In the genomic region with DNA sequence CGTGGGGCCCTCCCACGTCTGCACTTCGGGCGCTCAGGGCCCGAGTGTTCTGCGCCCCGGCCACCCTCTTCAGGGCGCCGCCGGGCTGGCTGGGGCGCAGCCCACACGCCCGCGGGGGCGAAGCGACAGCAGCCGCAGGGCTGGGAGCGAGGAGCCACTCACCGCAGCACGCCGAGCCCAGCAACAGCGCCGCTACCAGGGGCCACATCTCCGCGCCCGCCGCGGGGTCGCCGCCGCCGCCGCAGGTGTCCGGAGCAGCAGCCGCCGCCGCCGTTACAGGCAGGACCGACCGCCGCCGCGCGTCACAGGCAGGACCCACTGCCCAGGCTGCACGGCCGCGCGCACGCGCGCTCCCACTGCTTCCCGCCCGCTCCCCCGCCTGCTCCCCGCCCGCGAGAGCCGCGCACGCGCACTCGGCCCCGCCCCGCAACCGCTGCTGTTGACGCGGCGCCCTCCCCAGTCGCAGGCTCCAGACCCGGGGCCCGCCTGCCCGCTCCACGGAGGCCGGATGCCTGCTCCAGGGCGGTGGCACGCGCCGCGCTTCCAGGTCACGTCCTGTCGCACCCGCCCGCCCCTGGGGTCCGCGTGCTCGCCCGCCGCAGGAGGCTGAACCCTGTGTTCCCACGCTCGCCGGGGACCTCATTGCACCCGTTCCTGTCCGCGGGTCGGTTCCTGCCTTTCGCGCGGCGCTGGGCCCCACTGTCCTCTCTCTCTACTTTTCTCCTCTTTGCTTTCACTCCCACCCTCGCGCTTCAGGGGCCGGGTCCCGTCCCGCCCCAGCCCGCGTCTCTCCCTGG, we compare ENCODE assay signal across 8 cellular contexts. TPM values are rescaled to one million over a fixed set of nuclear protein-coding genes. Genes with fewer than 3 reads are reported as not detected.
DNase-seq lines count a peak whose midpoint lies in the region; ATAC-seq and TF ChIP-seq lines count a peak whose summit lies in the region.

A gene (minus strand): TSS at position 331 of the 797 bp plus-strand sequence. CDS start 123 bp downstream, at position 208.

- H3K27ac ChIP-seq in liver (ENCODE audit: low read depth in 1 of 2, low read length in 2 of 2), result peak within 1 kb of the TSS; percentile 91 to 93

- DNase-seq in C1 segment of cervical spinal cord (lab: John Stamatoyannopoulos, UW) (peak; percentile 64 to 98 (median 91)), NCI-H748 treated with DMSO at 0.1 percent for 48 hours (lab: John Stamatoyannopoulos, UW) (peak; percentile 72), dermis microvascular lymphatic vessel endothelial cell (ENCODE audit: low read depth in 2 of 2) (peak; percentile 83 to 95)
- DNase-seq in activated CD4-positive, alpha-beta memory T cell treated with anti-CD3 and anti-CD28 coated beads for 36 hours, result peak; percentile 97
- peak; percentile 96 for DNase-seq in stimulated activated CD4-positive, alpha-beta T cell treated with anti-CD3 and anti-CD28 coated beads, Interleukin-4, amount 100 ng/mL, for 1 hour

- no peaks in the 10 kb centered on the region for H3K27me3 Mint-ChIP-seq in activated CD4-positive, alpha-beta memory T cell treated with anti-CD3 and anti-CD28 coated beads for 36 hours

- intact Hi-C loops in activated CD4-positive, alpha-beta memory T cell treated with anti-CD3 and anti-CD28 coated beads for 36 hours (cut with micrococcal nuclease), result loop anchor here (2.0 to 5.0 kb wide), 2 partner anchors 568 to 731 kb away; a partner anchor contains a TSS

- H3K36me3 Mint-ChIP-seq in activated CD4-positive, alpha-beta memory T cell treated with anti-CD3 and anti-CD28 coated beads for 36 hours, result peaks cover 9% of the 10 kb centered on the region

- H3K36me3 ChIP-seq in liver (ENCODE audit: control insufficient read depth in 4 of 4, insufficient read depth in 3 of 4, low read depth in 1 of 4, low read length in 3 of 4), result no peaks in the 10 kb centered on the region

- H3K4me1 Mint-ChIP-seq in activated CD4-positive, alpha-beta memory T cell treated with anti-CD3 and anti-CD28 coated beads for 36 hours (ENCODE audit: low read depth), result peaks cover 30% of the 10 kb centered on the region

- peak within 1 kb of the TSS; percentile 77 to 91 for H3K9ac ChIP-seq in liver (ENCODE audit: low read depth in 1 of 2, low read length in 2 of 2)

- POLR2A ChIA-PET in activated CD4-positive, alpha-beta memory T cell treated with anti-CD3 and anti-CD28 coated beads for 36 hours (lab: Charles Lee), result interaction anchor here (0.8 to 12.0 kb wide), 9 partner anchors 15 to 205 kb away, joined by 3 to 147 read pairs (median 7); a partner anchor contains a TSS

- H3K9me3 ChIP-seq in liver (ENCODE audit: control insufficient read depth in 4 of 4, low read length in 3 of 4), result no peaks in the 10 kb centered on the region

- peak within 1 kb of the TSS; percentile 76 to 98 (median 86) for H3K4me3 ChIP-seq in liver (ENCODE audit: low read depth in 1 of 3, low read length in 3 of 3)

- no peak for TF ChIP-seq RAD21 in liver (IDR thresholded peaks at IDR 0.05)

- H3K9me3 Mint-ChIP-seq in activated CD4-positive, alpha-beta memory T cell treated with anti-CD3 and anti-CD28 coated beads for 36 hours, result peaks cover 2% of the 10 kb centered on the region

- no peak for TF ChIP-seq CTCF in liver (IDR thresholded peaks at IDR 0.05; ENCODE audit: low read depth, low read length, missing input control)

- H3K4me3 Mint-ChIP-seq in activated CD4-positive, alpha-beta memory T cell treated with anti-CD3 and anti-CD28 coated beads for 36 hours, result peak within 1 kb of the TSS; percentile 93

- peak within 1 kb of the TSS; percentile 95 for H3K27ac Mint-ChIP-seq in activated CD4-positive, alpha-beta memory T cell treated with anti-CD3 and anti-CD28 coated beads for 36 hours

- CTCF ChIA-PET in activated CD4-positive, alpha-beta memory T cell treated with anti-CD3 and anti-CD28 coated beads for 36 hours (lab: Charles Lee), result no interaction called here

- under 1% methylated on average over 106 of the region's 106 CpGs for WGBS in liver

- no peaks in the 10 kb centered on the region for H3K27me3 ChIP-seq in liver (ENCODE audit: control insufficient read depth in 4 of 4, insufficient read depth in 4 of 4, low read length in 3 of 4)

- peak; percentile 56 for ATAC-seq in GM19395 (IDR thresholded peaks at IDR 0.05; ENCODE audit: unreplicated experiment)
- ATAC-seq in HG03558 (IDR thresholded peaks at IDR 0.05; ENCODE audit: extremely low read depth, unreplicated experiment), result peak; percentile 40

- H3K4me1 ChIP-seq in liver (ENCODE audit: control insufficient read depth in 4 of 4, insufficient read depth in 4 of 4, low read length in 3 of 4), result peaks cover 2 to 18% (median 15%) of the 10 kb centered on the region in 4 donors

TF ChIP-seq in liver, 16 proteins besides CTCF, POLR2A, EP300 and RAD21:
- TF ChIP-seq GABPA (IDR thresholded peaks at IDR 0.05 in 1 of 2, conservative IDR thresholded peaks at IDR 0.05 in 1 of 2) (no peak), HNF4G (IDR thresholded peaks at IDR 0.05) (no peak), SP1 (IDR thresholded peaks at IDR 0.05) (no peak), NR2F2 (IDR thresholded peaks at IDR 0.05) (no peak), FOXA2 (IDR thresholded peaks at IDR 0.05) (no peak), TAF1 (conservative IDR thresholded peaks at IDR 0.05) (no peak), YY1 (IDR thresholded peaks at IDR 0.05) (no peak), RXRA (IDR thresholded peaks at IDR 0.05) (no peak), HNF4A (conservative IDR thresholded peaks at IDR 0.05) (no peak), FOXA1 (IDR thresholded peaks at IDR 0.05) (no peak), JUND (IDR thresholded peaks at IDR 0.05) (no peak)
- TF ChIP-seq, protein P1, sequence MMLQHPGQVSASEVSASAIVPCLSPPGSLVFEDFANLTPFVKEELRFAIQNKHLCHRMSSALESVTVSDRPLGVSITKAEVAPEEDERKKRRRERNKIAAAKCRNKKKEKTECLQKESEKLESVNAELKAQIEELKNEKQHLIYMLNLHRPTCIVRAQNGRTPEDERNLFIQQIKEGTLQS (IDR thresholded peaks at IDR 0.05), result no peak
- TF ChIP-seq, protein P2, sequence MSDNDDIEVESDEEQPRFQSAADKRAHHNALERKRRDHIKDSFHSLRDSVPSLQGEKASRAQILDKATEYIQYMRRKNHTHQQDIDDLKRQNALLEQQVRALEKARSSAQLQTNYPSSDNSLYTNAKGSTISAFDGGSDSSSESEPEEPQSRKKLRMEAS (IDR thresholded peaks at IDR 0.05), result no peak
TF ChIP-seq in liver: peak in this region for 0.

RNA-seq across cellular contexts. Expression of the gene that starts here (rescaled TPM):
- total RNA-seq in activated CD4-positive, alpha-beta memory T cell treated with anti-CD3 and anti-CD28 coated beads for 36 hours, result 100 to 1,000 TPM; 122 to 124 TPM
- 37.5 and 57.0 TPM in 2 replicates for total RNA-seq in dermis microvascular lymphatic vessel endothelial cell
- 10 to 100 TPM; 29.0 to 38.8 TPM for total RNA-seq in liver
- polyA plus RNA-seq in liver, result 10 to 100 TPM; 23.4 to 39.5 TPM

Comparison
In these comparisons a context has a peak if more than half of its experiments do, and no peak if none do; other contexts are left out.
1. Peak in every context shown above with its lines: DNase-seq, ATAC-seq, H3K4me3 ChIP-seq and H3K27ac ChIP-seq.